12 cellular contexts compared by ENCODE assay signal in the genomic region with DNA sequence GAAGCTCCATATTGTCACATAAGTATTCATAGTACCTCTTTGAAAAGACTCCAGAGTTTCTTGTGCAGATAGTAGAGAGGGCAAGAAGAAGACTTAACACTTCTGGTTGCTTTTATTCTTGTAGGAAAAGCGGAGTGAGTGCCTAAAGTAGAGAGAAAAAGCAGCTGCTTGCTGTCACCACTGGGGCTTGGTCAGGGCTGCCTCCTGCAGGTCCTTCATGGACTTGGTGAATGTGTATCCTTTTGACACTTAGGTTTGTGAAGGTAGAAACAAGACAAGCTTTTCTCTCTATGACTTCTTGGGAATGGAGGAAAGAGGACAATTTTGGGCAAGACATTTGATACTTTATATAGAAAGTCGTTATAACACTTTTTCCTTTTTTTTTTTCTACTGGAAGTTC.
A peak's percentile ranks its signal among the peaks of the same experiment; 100 is the strongest.
DNase-seq lines count a peak whose midpoint lies in the region; ATAC-seq and TF ChIP-seq lines count a peak whose summit lies in the region.
"Had no signal": no experiment of that assay in that cellular context is flagged by ENCODE, and none has a peak within 500 bp of the region (broad histone marks: within the 10 kb centered on the region; RNA-seq: fewer than 3 reads in every experiment).

No MANE protein-coding gene starts in this region.

- H3K9me3 ChIP-seq in A673 (ENCODE audit: low read depth, low read length, poor library complexity, severe bottlenecking) = no peaks in the 10 kb centered on the region
- no peaks in the 10 kb centered on the region for H3K9me3 ChIP-seq in gastrocnemius medialis
- no peaks in the 10 kb centered on the region for H3K9me3 ChIP-seq in naive thymus-derived CD4-positive, alpha-beta T cell (ENCODE audit: control insufficient read depth in 2 of 3, low read length in 3 of 3)

- H3K27ac ChIP-seq in A673 (ENCODE audit: low read depth, low read length, poor library complexity, severe bottlenecking) (no peak overlapping the region), gastrocnemius medialis (no peak overlapping the region)
- H3K27ac ChIP-seq in naive thymus-derived CD4-positive, alpha-beta T cell (ENCODE audit: low read depth, low read length) = no peak overlapping the region

- peaks cover 0 to 5% (median 3%) of the 10 kb centered on the region in 5 donors for H3K27me3 Mint-ChIP-seq in naive thymus-derived CD4-positive, alpha-beta T cell
- no peaks in the 10 kb centered on the region for H3K27me3 Mint-ChIP-seq in mesothelial cell of epicardium (ENCODE audit: low read depth)
- H3K27me3 Mint-ChIP-seq: activated naive CD8-positive, alpha-beta T cell had no signal

- no peaks in the 10 kb centered on the region for H3K36me3 ChIP-seq in A673 (ENCODE audit: insufficient read depth, low read length, poor library complexity, severe bottlenecking)
- no peaks in the 10 kb centered on the region for H3K36me3 ChIP-seq in gastrocnemius medialis
- no peaks in the 10 kb centered on the region for H3K36me3 ChIP-seq in naive thymus-derived CD4-positive, alpha-beta T cell (ENCODE audit: control insufficient read depth in 2 of 3, insufficient read depth in 3 of 3, low read length in 3 of 3)

- intact Hi-C loops in A673 (cut with micrococcal nuclease; ENCODE audit: unreplicated experiment) = no loop called here
- intact Hi-C loops in gastrocnemius medialis (cut with DNase I; ENCODE audit: low total_unique reads) = no loop called here
- intact Hi-C loops in naive thymus-derived CD4-positive, alpha-beta T cell (cut with micrococcal nuclease) = loop anchor here in 1 of 2 donors (10.0 kb wide), 1 partner anchor 649 kb away; no protein-coding TSS in a partner anchor

- no peaks in the 10 kb centered on the region for H3K36me3 Mint-ChIP-seq in naive thymus-derived CD4-positive, alpha-beta T cell
- no peaks in the 10 kb centered on the region for H3K36me3 Mint-ChIP-seq in mesothelial cell of epicardium
- H3K36me3 Mint-ChIP-seq in activated naive CD4-positive, alpha-beta T cell treated with anti-CD3 and anti-CD28 coated beads, Interleukin-2, amount 50 U/mL, for 72 hours = no peaks in the 10 kb centered on the region
- H3K36me3 Mint-ChIP-seq: activated naive CD8-positive, alpha-beta T cell; naive B cell had no signal

- peak; percentile 39 for DNase-seq in A673 (ENCODE audit: low spot score)
- DNase-seq in NAMALWA (ENCODE audit: low spot score) = peak; percentile 26
- DNase-seq in fibroblast of pulmonary artery (ENCODE audit: low read depth) = no peak
- no peak for DNase-seq in gastrocnemius medialis
- no peak for DNase-seq in naive thymus-derived CD4-positive, alpha-beta T cell
- DNase-seq in mesothelial cell of epicardium (ENCODE audit: low spot score in 2 of 2, unreplicated experiment in 2 of 2) = no peak
- no peak for DNase-seq in activated naive CD4-positive, alpha-beta T cell treated with anti-CD3 and anti-CD28 coated beads, Interleukin-2, amount 50 U/mL, for 72 hours (ENCODE audit: low spot score in 2 of 2)
- DNase-seq: naive B cell, NCI-H510A, T-helper 9 cell had no signal

- no peaks in the 10 kb centered on the region for H3K4me1 Mint-ChIP-seq in naive thymus-derived CD4-positive, alpha-beta T cell
- H3K4me1 Mint-ChIP-seq in mesothelial cell of epicardium = no peaks in the 10 kb centered on the region
- H3K4me1 Mint-ChIP-seq: naive B cell had no signal

- ATAC-seq in gastrocnemius medialis = no peak
- no peak for ATAC-seq in naive thymus-derived CD4-positive, alpha-beta T cell
- ATAC-seq in activated naive CD4-positive, alpha-beta T cell treated with anti-CD3 and anti-CD28 coated beads, Interleukin-2, amount 50 U/mL, for 72 hours = no peak

- peaks cover 0 to 3% (median 0%) of the 10 kb centered on the region in 11 donors for H3K9me3 Mint-ChIP-seq in naive thymus-derived CD4-positive, alpha-beta T cell
- no peaks in the 10 kb centered on the region for H3K9me3 Mint-ChIP-seq in mesothelial cell of epicardium
- no peaks in the 10 kb centered on the region for H3K9me3 Mint-ChIP-seq in activated naive CD4-positive, alpha-beta T cell treated with anti-CD3 and anti-CD28 coated beads, Interleukin-2, amount 50 U/mL, for 72 hours
- H3K9me3 Mint-ChIP-seq: naive B cell had no signal

- POLR2A ChIA-PET in A673 (lab: Charles Lee; ENCODE audit: low non-redundant PET) = no interaction called here
- POLR2A ChIA-PET in naive thymus-derived CD4-positive, alpha-beta T cell (lab: Charles Lee) = no interaction called here

- no peak overlapping the region for H3K4me3 ChIP-seq in A673 (ENCODE audit: low read depth, low read length, poor library complexity, severe bottlenecking)
- H3K4me3 ChIP-seq in fibroblast of pulmonary artery (replicated peaks; ENCODE audit: low read depth, low read length) = no peak overlapping the region
- no peak overlapping the region for H3K4me3 ChIP-seq in gastrocnemius medialis
- no peak overlapping the region for H3K4me3 ChIP-seq in naive thymus-derived CD4-positive, alpha-beta T cell (ENCODE audit: low read length)

- BruUV-seq in A673 (replicated peaks; lab: Mats Ljungman, UMichigan) = no TSS peak

- CTCF ChIA-PET in A673 (lab: Charles Lee) = no interaction called here
- CTCF ChIA-PET in naive thymus-derived CD4-positive, alpha-beta T cell (lab: Charles Lee) = no interaction called here

- no peak overlapping the region for H3K4me3 Mint-ChIP-seq in naive thymus-derived CD4-positive, alpha-beta T cell
- H3K4me3 Mint-ChIP-seq in mesothelial cell of epicardium = no peak overlapping the region
- H3K4me3 Mint-ChIP-seq: activated naive CD8-positive, alpha-beta T cell; naive B cell had no signal

- TF ChIP-seq POLR2A in gastrocnemius medialis (IDR thresholded peaks at IDR 0.05) = no peak

- peak; percentile 58 for TF ChIP-seq CTCF in A673 (conservative IDR thresholded peaks at IDR 0.05; ENCODE audit: low read depth, low read length)
- TF ChIP-seq CTCF in GM12872 (IDR thresholded peaks at IDR 0.05; ENCODE audit: insufficient read depth, low read depth, low read length) = peak; percentile 44; the same call in 2 of the 3 replicates
- peak; percentile 3 for TF ChIP-seq CTCF in fibroblast of pulmonary artery (IDR thresholded peaks at IDR 0.05; ENCODE audit: low read length, missing control alignments)
- TF ChIP-seq CTCF in gastrocnemius medialis (IDR thresholded peaks at IDR 0.05 in 4 of 5, conservative IDR thresholded peaks at IDR 0.05 in 1 of 5) = no peak
- no peak for TF ChIP-seq CTCF in mesothelial cell of epicardium (IDR thresholded peaks at IDR 0.05; ENCODE audit: unreplicated experiment)

- H3K27ac Mint-ChIP-seq in naive thymus-derived CD4-positive, alpha-beta T cell = no peak overlapping the region
- no peak overlapping the region for H3K27ac Mint-ChIP-seq in mesothelial cell of epicardium
- H3K27ac Mint-ChIP-seq in activated naive CD4-positive, alpha-beta T cell treated with anti-CD3 and anti-CD28 coated beads, Interleukin-2, amount 50 U/mL, for 72 hours = no peak overlapping the region
- H3K27ac Mint-ChIP-seq: activated naive CD8-positive, alpha-beta T cell; naive B cell had no signal

- H3K4me1 ChIP-seq in A673 (ENCODE audit: insufficient read depth, low read length, poor library complexity, severe bottlenecking) = peaks cover 2% of the 10 kb centered on the region
- no peaks in the 10 kb centered on the region for H3K4me1 ChIP-seq in gastrocnemius medialis
- no peaks in the 10 kb centered on the region for H3K4me1 ChIP-seq in naive thymus-derived CD4-positive, alpha-beta T cell (ENCODE audit: control insufficient read depth in 2 of 2, insufficient read depth in 2 of 2, low read length in 2 of 2)

- H3K27me3 ChIP-seq in A673 (replicated peaks; ENCODE audit: insufficient read depth, low read depth, low read length, poor library complexity) (no peaks in the 10 kb centered on the region), gastrocnemius medialis (no peaks in the 10 kb centered on the region)
- H3K27me3 ChIP-seq in naive thymus-derived CD4-positive, alpha-beta T cell (ENCODE audit: control insufficient read depth in 2 of 2, insufficient read depth in 2 of 2, low read length in 2 of 2) = no peaks in the 10 kb centered on the region

- in situ Hi-C loops in gastrocnemius medialis (cut with MboI; ENCODE audit: low sequenced_read_pairs in 4 of 4) = no loop called here

Comparison
In these comparisons a context has a peak if more than half of its experiments do, and no peak if none do; other contexts are left out.
1. DNase-seq: peak in A673 (single experiment) and NAMALWA (single experiment); none in fibroblast of pulmonary artery (single experiment), gastrocnemius medialis (0 of 2), naive thymus-derived CD4-positive, alpha-beta T cell (0 of 9), mesothelial cell of epicardium (0 of 2) and activated naive CD4-positive, alpha-beta T cell treated with anti-CD3 and anti-CD28 coated beads, Interleukin-2, amount 50 U/mL, for 72 hours (0 of 2).
2. CTCF ChIP-seq: peak in A673 (single experiment), GM12872 (single experiment) and fibroblast of pulmonary artery (single experiment); none in gastrocnemius medialis (0 of 5) and mesothelial cell of epicardium (single experiment).